ENCODE assay signal across 8 cellular contexts in the genomic region with DNA sequence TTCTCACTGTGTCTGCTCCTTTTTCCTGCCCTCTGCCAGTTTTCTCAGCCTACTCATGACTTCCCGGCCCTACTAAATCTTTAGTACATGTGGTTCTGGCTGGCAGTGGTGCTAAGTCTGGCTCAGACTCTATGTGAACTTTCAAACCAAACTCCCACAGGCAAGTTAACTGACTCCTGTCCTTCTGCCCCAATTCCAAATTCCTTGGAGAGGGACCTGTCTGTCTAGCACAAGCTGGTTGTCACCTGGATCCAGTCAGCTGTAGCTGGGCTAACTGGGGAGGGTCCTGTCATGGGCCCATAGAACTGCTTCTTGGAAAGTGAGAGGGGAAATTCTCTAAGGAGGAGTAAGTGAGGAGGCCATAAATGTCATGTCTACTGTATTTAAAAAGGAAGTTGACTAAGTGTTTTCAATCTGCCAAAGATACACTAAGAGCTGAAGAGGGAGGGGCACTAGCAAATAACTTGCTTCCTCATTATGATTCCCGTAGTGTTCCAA.
A peak's percentile ranks its signal among the peaks of the same experiment; 100 is the strongest.
DNase-seq lines count a peak whose midpoint lies in the region; ATAC-seq, FAIRE-seq and TF ChIP-seq lines count a peak whose summit lies in the region.
"Had no signal": no experiment of that assay in that cellular context is flagged by ENCODE, and none has a peak within 500 bp of the region (broad histone marks: within the 10 kb centered on the region; RNA-seq: fewer than 3 reads in every experiment).

No MANE protein-coding gene starts in this region.

- no peaks in the 10 kb centered on the region for H3K27me3 Mint-ChIP-seq in effector memory CD8-positive, alpha-beta T cell

- H3K27me3 ChIP-seq in MG63 (no peaks in the 10 kb centered on the region), smooth muscle cell (ENCODE audit: low read depth) (no peaks in the 10 kb centered on the region), colonic mucosa (no peaks in the 10 kb centered on the region)

- H3K9me3 ChIP-seq in MG63, result no peaks in the 10 kb centered on the region
- no peaks in the 10 kb centered on the region for H3K9me3 ChIP-seq in smooth muscle cell (replicated peaks; ENCODE audit: low read depth)
- H3K9me3 ChIP-seq in colonic mucosa, result no peaks in the 10 kb centered on the region

- no peaks in the 10 kb centered on the region for H3K79me2 ChIP-seq in smooth muscle cell (ENCODE audit: low read depth)

- H3K4me3 ChIP-seq in MG63 (no peak overlapping the region), smooth muscle cell (no peak overlapping the region), colonic mucosa (no peak overlapping the region)

- H3K36me3 ChIP-seq in MG63, result no peaks in the 10 kb centered on the region
- no peaks in the 10 kb centered on the region for H3K36me3 ChIP-seq in smooth muscle cell (ENCODE audit: low read depth)
- H3K36me3 ChIP-seq in colonic mucosa, result no peaks in the 10 kb centered on the region

- peaks cover 11% of the 10 kb centered on the region for H3F3A ChIP-seq in smooth muscle cell (ENCODE audit: low read depth)

- no peaks in the 10 kb centered on the region for H3K9me3 Mint-ChIP-seq in effector memory CD8-positive, alpha-beta T cell

- no peaks in the 10 kb centered on the region for H3K36me3 Mint-ChIP-seq in effector memory CD8-positive, alpha-beta T cell (ENCODE audit: insufficient read depth)

- peak overlapping the region; percentile 64 for H3K4me2 ChIP-seq in smooth muscle cell

- peaks cover 8% of the 10 kb centered on the region for H3K4me1 ChIP-seq in smooth muscle cell (ENCODE audit: low read depth)
- H3K4me1 ChIP-seq in colonic mucosa, result no peaks in the 10 kb centered on the region

- intact Hi-C loops in colonic mucosa (cut with DNase I), result no loop called here

- ATAC-seq in effector memory CD8-positive, alpha-beta T cell (replicated peaks), result no peak
- ATAC-seq in GM19463 (IDR thresholded peaks at IDR 0.05; ENCODE audit: unreplicated experiment), result no peak

- H3K27ac ChIP-seq in smooth muscle cell (ENCODE audit: low read depth), result peak overlapping the region; percentile 70
- no peak overlapping the region for H3K27ac ChIP-seq in colonic mucosa

- H3K9ac ChIP-seq in smooth muscle cell (ENCODE audit: low read depth) (no peak overlapping the region), colonic mucosa (ENCODE audit: low read depth in 2 of 2, low read length in 2 of 2) (no peak overlapping the region)

- no peak for TF ChIP-seq CTCF in smooth muscle cell (IDR thresholded peaks at IDR 0.05; ENCODE audit: borderline replicate concordance, insufficient read depth, poor library complexity, severe bottlenecking)
- no peak for TF ChIP-seq CTCF in colonic mucosa (IDR thresholded peaks at IDR 0.05)

- H3K4me3 Mint-ChIP-seq in effector memory CD8-positive, alpha-beta T cell, result no peak overlapping the region

- peak overlapping the region; percentile 20 to 23 for H3K27ac Mint-ChIP-seq in effector memory CD8-positive, alpha-beta T cell

- WGBS in smooth muscle cell (ENCODE audit: low lambda C conversion rate), result 9% methylated on average over 2 of the region's 2 CpGs

- peak overlapping the region; percentile 28 for H2AFZ ChIP-seq in smooth muscle cell (ENCODE audit: low read depth)

- DNase-seq in GM19239 (ENCODE audit: insufficient read length, low spot score), result no peak
- DNase-seq in MG63, result peak; percentile 86
- DNase-seq in effector memory CD8-positive, alpha-beta T cell, result no peak
- DNase-seq in smooth muscle cell (lab: John Stamatoyannopoulos, UW; ENCODE audit: unreplicated experiment), result no peak
- DNase-seq in NCI-H446 treated with DMSO at 0.1 percent for 48 hours (lab: John Stamatoyannopoulos, UW), result no peak
- DNase-seq in colonic mucosa, result no peak
- DNase-seq: activated CD4-positive, alpha-beta T cell treated with anti-CD3 and anti-CD28 coated beads, Interleukin-2, amount 50 U/mL, for 4 hours had no signal

- peaks cover 0 to 7% of the 10 kb centered on the region in 2 donors for H3K4me1 Mint-ChIP-seq in effector memory CD8-positive, alpha-beta T cell (ENCODE audit: low read depth in 2 of 2)

- H4K20me1 ChIP-seq in smooth muscle cell (ENCODE audit: low read depth), result no peaks in the 10 kb centered on the region

- FAIRE-seq in GM19239 (lab: Jason Lieb, UNC), result peak; percentile 4
